1 cellular context compared by ENCODE assay signal in the genomic region with DNA sequence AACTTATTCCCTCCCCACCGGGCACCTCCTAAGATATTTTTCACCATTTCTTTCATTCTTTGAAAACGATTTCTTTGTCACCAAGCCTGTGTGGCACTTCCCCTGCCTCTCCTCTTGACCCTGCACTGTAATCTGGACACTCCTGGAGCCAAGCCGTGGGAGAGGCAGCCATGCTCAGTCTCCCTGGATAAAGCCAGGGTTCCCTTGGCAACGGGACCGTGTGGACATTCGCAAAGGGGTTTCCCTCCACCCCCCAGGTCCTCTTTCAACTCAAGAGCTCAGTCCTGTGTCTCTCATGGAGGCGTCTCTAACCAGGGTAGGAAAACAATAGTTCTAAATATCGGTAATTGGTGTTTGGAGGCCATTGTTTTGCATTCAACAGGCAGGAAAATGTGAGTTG.
A peak's percentile ranks its signal among the peaks of the same experiment; 100 is the strongest.
TF ChIP-seq lines count a peak whose summit lies in the region.

A gene with protein sequence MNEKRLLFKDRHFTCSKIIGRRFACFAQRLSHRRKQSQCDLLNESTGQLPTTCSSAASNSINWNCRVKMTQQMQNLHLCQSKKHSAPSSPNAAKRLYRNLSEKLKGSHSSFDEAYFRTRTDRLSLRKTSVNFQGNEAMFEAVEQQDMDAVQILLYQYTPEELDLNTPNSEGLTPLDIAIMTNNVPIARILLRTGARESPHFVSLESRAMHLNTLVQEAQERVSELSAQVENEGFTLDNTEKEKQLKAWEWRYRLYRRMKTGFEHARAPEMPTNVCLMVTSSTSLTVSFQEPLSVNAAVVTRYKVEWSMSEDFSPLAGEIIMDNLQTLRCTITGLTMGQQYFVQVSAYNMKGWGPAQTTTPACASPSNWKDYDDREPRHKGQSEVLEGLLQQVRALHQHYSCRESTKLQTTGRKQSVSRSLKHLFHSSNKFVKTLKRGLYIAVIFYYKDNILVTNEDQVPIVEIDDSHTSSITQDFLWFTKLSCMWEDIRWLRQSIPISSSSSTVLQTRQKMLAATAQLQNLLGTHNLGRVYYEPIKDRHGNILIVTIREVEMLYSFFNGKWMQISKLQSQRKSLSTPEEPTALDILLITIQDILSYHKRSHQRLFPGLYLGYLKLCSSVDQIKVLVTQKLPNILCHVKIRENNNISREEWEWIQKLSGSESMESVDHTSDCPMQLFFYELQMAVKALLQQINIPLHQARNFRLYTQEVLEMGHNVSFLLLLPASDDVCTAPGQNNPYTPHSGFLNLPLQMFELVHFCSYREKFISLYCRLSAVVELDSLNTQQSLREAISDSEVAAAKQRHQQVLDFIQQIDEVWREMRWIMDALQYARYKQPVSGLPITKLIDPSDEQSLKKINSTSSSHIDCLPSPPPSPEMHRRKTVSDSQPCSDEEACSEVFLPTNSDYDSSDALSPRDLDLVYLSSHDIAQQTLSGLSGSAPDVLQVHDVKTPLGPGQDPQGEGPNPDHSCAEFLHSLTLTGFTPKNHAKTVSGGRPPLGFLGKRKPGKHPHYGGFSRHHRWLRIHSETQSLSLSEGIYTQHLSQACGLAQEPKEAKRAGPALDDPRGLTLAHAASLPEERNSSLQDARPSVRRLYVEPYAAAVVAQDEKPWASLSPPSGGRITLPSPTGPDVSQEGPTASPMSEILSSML (plus strand): TSS at position 261 of the 400 bp plus-strand sequence. CDS start 59,193 bp downstream, outside the sequence.

TF ChIP-seq in K562, 482 proteins besides CTCF, POLR2A, EP300 and RAD21 (continued from another document):
- TF ChIP-seq, protein P1, sequence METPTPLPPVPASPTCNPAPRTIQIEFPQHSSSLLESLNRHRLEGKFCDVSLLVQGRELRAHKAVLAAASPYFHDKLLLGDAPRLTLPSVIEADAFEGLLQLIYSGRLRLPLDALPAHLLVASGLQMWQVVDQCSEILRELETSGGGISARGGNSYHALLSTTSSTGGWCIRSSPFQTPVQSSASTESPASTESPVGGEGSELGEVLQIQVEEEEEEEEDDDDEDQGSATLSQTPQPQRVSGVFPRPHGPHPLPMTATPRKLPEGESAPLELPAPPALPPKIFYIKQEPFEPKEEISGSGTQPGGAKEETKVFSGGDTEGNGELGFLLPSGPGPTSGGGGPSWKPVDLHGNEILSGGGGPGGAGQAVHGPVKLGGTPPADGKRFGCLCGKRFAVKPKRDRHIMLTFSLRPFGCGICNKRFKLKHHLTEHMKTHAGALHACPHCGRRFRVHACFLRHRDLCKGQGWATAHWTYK (CRISPR knock-in tag; IDR thresholded peaks at IDR 0.05) = no peak
- TF ChIP-seq RFX1 (IDR thresholded peaks at IDR 0.05) (0 out of 2 replicates have a peak, but pooled peaks have one; percentile 26), ZNF253 (CRISPR knock-in tag; conservative IDR thresholded peaks at IDR 0.05) (no peak)
